ENCODE assay signal across 2 cellular contexts in the genomic region with DNA sequence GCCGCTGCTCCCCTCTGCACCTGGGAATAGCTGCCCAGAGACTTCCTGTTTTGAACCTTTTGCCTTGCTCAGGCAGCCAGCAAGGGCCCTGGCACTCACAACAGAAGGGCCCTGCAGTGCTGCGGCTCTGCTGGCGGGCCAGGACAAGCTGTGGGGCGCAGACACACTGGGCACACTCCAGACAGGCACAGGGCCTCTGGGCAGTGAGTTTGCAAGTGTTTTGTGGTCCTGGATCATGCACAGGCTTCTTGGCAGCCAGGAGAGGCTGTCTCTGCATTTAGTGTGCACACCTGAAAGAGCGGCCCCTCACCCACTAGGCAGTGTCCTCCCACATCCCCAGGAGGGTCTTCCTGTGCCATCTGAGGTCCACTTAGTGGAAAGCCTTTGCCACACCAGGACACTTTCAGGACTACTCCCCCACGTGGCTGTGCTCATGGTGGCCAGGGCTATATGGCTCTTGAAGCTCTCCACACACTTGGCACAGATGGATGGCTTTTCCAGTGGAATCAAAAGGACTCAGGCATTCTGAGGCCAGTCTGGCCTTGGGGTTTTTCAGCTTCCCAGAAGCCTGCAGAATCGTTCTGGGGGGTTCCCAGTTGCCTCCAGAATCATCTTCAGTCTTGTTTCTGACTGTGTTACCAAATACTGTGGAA.
TF ChIP-seq lines count a peak whose summit lies in the region.

No MANE protein-coding gene starts in this region.

TF ChIP-seq in K562, 482 proteins besides CTCF, POLR2A, EP300 and RAD21:
- TF ChIP-seq BRF1 (IDR thresholded peaks at IDR 0.05; ENCODE audit: borderline replicate concordance, extremely low read depth, insufficient read length) (no peak), ZNF766 (CRISPR knock-in tag; conservative IDR thresholded peaks at IDR 0.05) (no peak), MEF2D (tag; conservative IDR thresholded peaks at IDR 0.05; ENCODE audit: low read depth) (no peak), SMC3 (conservative IDR thresholded peaks at IDR 0.05; ENCODE audit: insufficient read depth, low read depth, low read length) (no peak), GABPB1 (CRISPR knock-in tag; IDR thresholded peaks at IDR 0.05) (0 out of 2 replicates have a peak, but pooled peaks have one; percentile 24), SPI1 (IDR thresholded peaks at IDR 0.05; ENCODE audit: borderline replicate concordance, low read depth, low read length) (peak; percentile 54; the same call in 1 of the 2 replicates)
- TF ChIP-seq, protein P1, sequence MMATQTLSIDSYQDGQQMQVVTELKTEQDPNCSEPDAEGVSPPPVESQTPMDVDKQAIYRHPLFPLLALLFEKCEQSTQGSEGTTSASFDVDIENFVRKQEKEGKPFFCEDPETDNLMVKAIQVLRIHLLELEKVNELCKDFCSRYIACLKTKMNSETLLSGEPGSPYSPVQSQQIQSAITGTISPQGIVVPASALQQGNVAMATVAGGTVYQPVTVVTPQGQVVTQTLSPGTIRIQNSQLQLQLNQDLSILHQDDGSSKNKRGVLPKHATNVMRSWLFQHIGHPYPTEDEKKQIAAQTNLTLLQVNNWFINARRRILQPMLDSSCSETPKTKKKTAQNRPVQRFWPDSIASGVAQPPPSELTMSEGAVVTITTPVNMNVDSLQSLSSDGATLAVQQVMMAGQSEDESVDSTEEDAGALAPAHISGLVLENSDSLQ (IDR thresholded peaks at IDR 0.05), result no peak
- TF ChIP-seq, protein P2, sequence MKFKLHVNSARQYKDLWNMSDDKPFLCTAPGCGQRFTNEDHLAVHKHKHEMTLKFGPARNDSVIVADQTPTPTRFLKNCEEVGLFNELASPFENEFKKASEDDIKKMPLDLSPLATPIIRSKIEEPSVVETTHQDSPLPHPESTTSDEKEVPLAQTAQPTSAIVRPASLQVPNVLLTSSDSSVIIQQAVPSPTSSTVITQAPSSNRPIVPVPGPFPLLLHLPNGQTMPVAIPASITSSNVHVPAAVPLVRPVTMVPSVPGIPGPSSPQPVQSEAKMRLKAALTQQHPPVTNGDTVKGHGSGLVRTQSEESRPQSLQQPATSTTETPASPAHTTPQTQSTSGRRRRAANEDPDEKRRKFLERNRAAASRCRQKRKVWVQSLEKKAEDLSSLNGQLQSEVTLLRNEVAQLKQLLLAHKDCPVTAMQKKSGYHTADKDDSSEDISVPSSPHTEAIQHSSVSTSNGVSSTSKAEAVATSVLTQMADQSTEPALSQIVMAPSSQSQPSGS (CRISPR knock-in tag; IDR thresholded peaks at IDR 0.05), result no peak

TF ChIP-seq in GM23338, 12 proteins besides CTCF, POLR2A, EP300 and RAD21:
- no peak for TF ChIP-seq EZH2 (IDR thresholded peaks at IDR 0.05; ENCODE audit: low read depth, unreplicated experiment)
- TF ChIP-seq, protein P3, sequence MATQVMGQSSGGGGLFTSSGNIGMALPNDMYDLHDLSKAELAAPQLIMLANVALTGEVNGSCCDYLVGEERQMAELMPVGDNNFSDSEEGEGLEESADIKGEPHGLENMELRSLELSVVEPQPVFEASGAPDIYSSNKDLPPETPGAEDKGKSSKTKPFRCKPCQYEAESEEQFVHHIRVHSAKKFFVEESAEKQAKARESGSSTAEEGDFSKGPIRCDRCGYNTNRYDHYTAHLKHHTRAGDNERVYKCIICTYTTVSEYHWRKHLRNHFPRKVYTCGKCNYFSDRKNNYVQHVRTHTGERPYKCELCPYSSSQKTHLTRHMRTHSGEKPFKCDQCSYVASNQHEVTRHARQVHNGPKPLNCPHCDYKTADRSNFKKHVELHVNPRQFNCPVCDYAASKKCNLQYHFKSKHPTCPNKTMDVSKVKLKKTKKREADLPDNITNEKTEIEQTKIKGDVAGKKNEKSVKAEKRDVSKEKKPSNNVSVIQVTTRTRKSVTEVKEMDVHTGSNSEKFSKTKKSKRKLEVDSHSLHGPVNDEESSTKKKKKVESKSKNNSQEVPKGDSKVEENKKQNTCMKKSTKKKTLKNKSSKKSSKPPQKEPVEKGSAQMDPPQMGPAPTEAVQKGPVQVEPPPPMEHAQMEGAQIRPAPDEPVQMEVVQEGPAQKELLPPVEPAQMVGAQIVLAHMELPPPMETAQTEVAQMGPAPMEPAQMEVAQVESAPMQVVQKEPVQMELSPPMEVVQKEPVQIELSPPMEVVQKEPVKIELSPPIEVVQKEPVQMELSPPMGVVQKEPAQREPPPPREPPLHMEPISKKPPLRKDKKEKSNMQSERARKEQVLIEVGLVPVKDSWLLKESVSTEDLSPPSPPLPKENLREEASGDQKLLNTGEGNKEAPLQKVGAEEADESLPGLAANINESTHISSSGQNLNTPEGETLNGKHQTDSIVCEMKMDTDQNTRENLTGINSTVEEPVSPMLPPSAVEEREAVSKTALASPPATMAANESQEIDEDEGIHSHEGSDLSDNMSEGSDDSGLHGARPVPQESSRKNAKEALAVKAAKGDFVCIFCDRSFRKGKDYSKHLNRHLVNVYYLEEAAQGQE (IDR thresholded peaks at IDR 0.05; ENCODE audit: unreplicated experiment), result no peak
- TF ChIP-seq CREB1 (CRISPR knock-in tag; IDR thresholded peaks at IDR 0.05; ENCODE audit: low read depth), result no peak
- TF ChIP-seq, protein P4, sequence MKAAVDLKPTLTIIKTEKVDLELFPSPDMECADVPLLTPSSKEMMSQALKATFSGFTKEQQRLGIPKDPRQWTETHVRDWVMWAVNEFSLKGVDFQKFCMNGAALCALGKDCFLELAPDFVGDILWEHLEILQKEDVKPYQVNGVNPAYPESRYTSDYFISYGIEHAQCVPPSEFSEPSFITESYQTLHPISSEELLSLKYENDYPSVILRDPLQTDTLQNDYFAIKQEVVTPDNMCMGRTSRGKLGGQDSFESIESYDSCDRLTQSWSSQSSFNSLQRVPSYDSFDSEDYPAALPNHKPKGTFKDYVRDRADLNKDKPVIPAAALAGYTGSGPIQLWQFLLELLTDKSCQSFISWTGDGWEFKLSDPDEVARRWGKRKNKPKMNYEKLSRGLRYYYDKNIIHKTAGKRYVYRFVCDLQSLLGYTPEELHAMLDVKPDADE (IDR thresholded peaks at IDR 0.05), result no peak
- no peak for TF ChIP-seq POLR2AphosphoS5 (IDR thresholded peaks at IDR 0.05; ENCODE audit: low read depth)
- TF ChIP-seq JUNB (IDR thresholded peaks at IDR 0.05; ENCODE audit: unreplicated experiment), result no peak
- TF ChIP-seq ZNF114 (CRISPR knock-in tag; IDR thresholded peaks at IDR 0.05), result no peak
- no peak for TF ChIP-seq NANOG (IDR thresholded peaks at IDR 0.05; ENCODE audit: borderline replicate concordance)
- no peak for TF ChIP-seq STAT1 (IDR thresholded peaks at IDR 0.05; ENCODE audit: unreplicated experiment)
- no peak for TF ChIP-seq ZNF331 (CRISPR knock-in tag; IDR thresholded peaks at IDR 0.05; ENCODE audit: low read depth)
- no peak for TF ChIP-seq EZH2phosphoT487 (IDR thresholded peaks at IDR 0.05; ENCODE audit: unreplicated experiment)
- TF ChIP-seq, protein P5, sequence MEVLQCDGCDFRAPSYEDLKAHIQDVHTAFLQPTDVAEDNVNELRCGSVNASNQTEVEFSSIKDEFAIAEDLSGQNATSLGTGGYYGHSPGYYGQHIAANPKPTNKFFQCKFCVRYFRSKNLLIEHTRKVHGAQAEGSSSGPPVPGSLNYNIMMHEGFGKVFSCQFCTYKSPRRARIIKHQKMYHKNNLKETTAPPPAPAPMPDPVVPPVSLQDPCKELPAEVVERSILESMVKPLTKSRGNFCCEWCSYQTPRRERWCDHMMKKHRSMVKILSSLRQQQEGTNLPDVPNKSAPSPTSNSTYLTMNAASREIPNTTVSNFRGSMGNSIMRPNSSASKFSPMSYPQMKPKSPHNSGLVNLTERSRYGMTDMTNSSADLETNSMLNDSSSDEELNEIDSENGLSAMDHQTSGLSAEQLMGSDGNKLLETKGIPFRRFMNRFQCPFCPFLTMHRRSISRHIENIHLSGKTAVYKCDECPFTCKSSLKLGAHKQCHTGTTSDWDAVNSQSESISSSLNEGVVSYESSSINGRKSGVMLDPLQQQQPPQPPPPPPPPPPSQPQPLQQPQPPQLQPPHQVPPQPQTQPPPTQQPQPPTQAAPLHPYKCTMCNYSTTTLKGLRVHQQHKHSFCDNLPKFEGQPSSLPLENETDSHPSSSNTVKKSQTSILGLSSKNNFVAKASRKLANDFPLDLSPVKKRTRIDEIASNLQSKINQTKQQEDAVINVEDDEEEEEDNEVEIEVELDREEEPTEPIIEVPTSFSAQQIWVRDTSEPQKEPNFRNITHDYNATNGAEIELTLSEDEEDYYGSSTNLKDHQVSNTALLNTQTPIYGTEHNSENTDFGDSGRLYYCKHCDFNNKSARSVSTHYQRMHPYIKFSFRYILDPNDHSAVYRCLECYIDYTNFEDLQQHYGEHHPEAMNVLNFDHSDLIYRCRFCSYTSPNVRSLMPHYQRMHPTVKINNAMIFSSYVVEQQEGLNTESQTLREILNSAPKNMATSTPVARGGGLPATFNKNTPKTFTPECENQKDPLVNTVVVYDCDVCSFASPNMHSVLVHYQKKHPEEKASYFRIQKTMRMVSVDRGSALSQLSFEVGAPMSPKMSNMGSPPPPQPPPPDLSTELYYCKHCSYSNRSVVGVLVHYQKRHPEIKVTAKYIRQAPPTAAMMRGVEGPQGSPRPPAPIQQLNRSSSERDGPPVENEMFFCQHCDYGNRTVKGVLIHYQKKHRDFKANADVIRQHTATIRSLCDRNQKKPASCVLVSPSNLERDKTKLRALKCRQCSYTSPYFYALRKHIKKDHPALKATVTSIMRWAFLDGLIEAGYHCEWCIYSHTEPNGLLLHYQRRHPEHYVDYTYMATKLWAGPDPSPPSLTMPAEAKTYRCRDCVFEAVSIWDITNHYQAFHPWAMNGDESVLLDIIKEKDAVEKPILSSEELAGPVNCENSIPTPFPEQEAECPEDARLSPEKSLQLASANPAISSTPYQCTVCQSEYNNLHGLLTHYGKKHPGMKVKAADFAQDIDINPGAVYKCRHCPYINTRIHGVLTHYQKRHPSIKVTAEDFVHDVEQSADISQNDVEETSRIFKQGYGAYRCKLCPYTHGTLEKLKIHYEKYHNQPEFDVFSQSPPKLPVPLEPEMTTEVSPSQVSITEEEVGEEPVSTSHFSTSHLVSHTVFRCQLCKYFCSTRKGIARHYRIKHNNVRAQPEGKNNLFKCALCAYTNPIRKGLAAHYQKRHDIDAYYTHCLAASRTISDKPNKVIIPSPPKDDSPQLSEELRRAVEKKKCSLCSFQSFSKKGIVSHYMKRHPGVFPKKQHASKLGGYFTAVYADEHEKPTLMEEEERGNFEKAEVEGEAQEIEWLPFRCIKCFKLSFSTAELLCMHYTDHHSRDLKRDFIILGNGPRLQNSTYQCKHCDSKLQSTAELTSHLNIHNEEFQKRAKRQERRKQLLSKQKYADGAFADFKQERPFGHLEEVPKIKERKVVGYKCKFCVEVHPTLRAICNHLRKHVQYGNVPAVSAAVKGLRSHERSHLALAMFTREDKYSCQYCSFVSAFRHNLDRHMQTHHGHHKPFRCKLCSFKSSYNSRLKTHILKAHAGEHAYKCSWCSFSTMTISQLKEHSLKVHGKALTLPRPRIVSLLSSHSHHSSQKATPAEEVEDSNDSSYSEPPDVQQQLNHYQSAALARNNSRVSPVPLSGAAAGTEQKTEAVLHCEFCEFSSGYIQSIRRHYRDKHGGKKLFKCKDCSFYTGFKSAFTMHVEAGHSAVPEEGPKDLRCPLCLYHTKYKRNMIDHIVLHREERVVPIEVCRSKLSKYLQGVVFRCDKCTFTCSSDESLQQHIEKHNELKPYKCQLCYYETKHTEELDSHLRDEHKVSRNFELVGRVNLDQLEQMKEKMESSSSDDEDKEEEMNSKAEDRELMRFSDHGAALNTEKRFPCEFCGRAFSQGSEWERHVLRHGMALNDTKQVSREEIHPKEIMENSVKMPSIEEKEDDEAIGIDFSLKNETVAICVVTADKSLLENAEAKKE (CRISPR knock-in tag; IDR thresholded peaks at IDR 0.05), result no peak
TF ChIP-seq in GM23338: peak in this region for 0.
